ENCODE assay signal across 14 cellular contexts in the genomic region with DNA sequence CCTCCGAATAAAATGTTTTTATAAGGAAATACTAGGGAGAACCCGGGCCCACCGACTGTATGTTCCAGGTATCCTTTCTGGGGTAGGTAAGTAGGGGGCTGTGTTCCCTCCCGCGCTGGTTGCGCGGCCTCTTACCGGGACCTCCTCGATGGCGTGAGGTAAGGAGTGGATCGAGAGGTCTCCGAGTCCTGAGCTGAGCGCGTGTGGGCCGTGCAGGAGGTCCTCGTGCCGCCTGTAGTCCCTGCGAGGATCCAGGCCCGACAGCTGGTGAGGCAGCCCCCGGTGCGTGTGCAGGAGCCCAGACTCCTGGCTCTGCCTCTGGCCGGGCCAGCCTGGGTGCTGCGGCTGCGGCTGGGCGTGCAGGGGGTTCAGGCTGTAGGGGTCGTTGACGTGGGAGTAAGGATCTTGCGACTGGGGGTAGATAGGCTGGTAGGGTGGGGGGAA. TPM values are rescaled to one million over a fixed set of nuclear protein-coding genes. Genes with fewer than 3 reads are reported as not detected.
DNase-seq lines count a peak whose midpoint lies in the region; ATAC-seq and TF ChIP-seq lines count a peak whose summit lies in the region.
"Had no signal": no experiment of that assay in that cellular context is flagged by ENCODE, and none has a peak within 500 bp of the region (broad histone marks: within the 10 kb centered on the region; RNA-seq: fewer than 3 reads in every experiment).

No MANE protein-coding gene starts in this region.

- peak overlapping the region; percentile 1 for H3K27ac Mint-ChIP-seq in activated naive CD8-positive, alpha-beta T cell treated with anti-CD3 and anti-CD28 coated beads, Interleukin-2, amount 10 ng/mL, durations not matched to agents 7 days and 5 days
- no peak overlapping the region for H3K27ac Mint-ChIP-seq in activated naive CD8-positive, alpha-beta T cell treated with anti-CD3 and anti-CD28 coated beads for 36 hours
- H3K27ac Mint-ChIP-seq in T-cell (no peak overlapping the region), Caco-2 (ENCODE audit: unreplicated experiment) (no peak overlapping the region)
- no peak overlapping the region for H3K27ac Mint-ChIP-seq in activated T-helper 2 cell treated with anti-CD3 and anti-CD28 coated beads, Interferon-gamma antibody, Interleukin-2, Interleukin-4, amounts not matched to agents 10 μg/mL and 5 μg/mL and 100 μg/mL, durations not matched to agents 14 hours and 24 hours and 36 hours
- H3K27ac Mint-ChIP-seq: CD8-positive, alpha-beta T cell had no signal

- H3K4me3 ChIP-seq in iPS-18c (ENCODE audit: insufficient read depth, low read depth, low read length) (peak overlapping the region; percentile 28; the same call in 1 of the 2 replicates), Caco-2 (ENCODE audit: low read depth, low read length) (no peak overlapping the region)

- ATAC-seq in activated naive CD8-positive, alpha-beta T cell treated with anti-CD3 and anti-CD28 coated beads, Interleukin-2, amount 10 ng/mL, durations not matched to agents 7 days and 5 days (ENCODE audit: low read depth), result no peak
- ATAC-seq in T-cell (replicated peaks in 1 of 4), result no peak
- no peak for ATAC-seq in GM19463 (IDR thresholded peaks at IDR 0.05; ENCODE audit: unreplicated experiment)
- ATAC-seq: CD8-positive, alpha-beta T cell had no signal

- peaks cover 12% of the 10 kb centered on the region for H3K36me3 Mint-ChIP-seq in activated naive CD8-positive, alpha-beta T cell treated with anti-CD3 and anti-CD28 coated beads, Interleukin-2, amount 10 ng/mL, durations not matched to agents 7 days and 5 days
- H3K36me3 Mint-ChIP-seq in activated naive CD8-positive, alpha-beta T cell treated with anti-CD3 and anti-CD28 coated beads for 36 hours, result peaks cover 22% of the 10 kb centered on the region
- peaks cover 7% of the 10 kb centered on the region for H3K36me3 Mint-ChIP-seq in T-cell
- H3K36me3 Mint-ChIP-seq in activated T-helper 2 cell treated with anti-CD3 and anti-CD28 coated beads, Interferon-gamma antibody, Interleukin-2, Interleukin-4, amounts not matched to agents 10 μg/mL and 5 μg/mL and 100 μg/mL, durations not matched to agents 14 hours and 24 hours and 36 hours (ENCODE audit: low read depth), result peaks cover 12% of the 10 kb centered on the region
- peaks cover 48% of the 10 kb centered on the region for H3K36me3 Mint-ChIP-seq in Caco-2 (ENCODE audit: insufficient read depth, unreplicated experiment)

- no TSS peak for BruUV-seq in Caco-2 (replicated peaks; lab: Mats Ljungman, UMichigan)

- H3K36me3 ChIP-seq in Caco-2 (ENCODE audit: control insufficient read depth, insufficient read depth, low read length), result no peaks in the 10 kb centered on the region

- H3K4me1 ChIP-seq in Caco-2, result peaks cover 8% of the 10 kb centered on the region; the same call in 1 of the 2 replicates
- H3K4me1 ChIP-seq: parathyroid adenoma had no signal

- no peak overlapping the region for H3K4me3 Mint-ChIP-seq in activated naive CD8-positive, alpha-beta T cell treated with anti-CD3 and anti-CD28 coated beads, Interleukin-2, amount 10 ng/mL, durations not matched to agents 7 days and 5 days
- no peak overlapping the region for H3K4me3 Mint-ChIP-seq in activated naive CD8-positive, alpha-beta T cell treated with anti-CD3 and anti-CD28 coated beads for 36 hours
- H3K4me3 Mint-ChIP-seq in T-cell (peak overlapping the region in 2 of 3 donors; percentile 18 to 88), Caco-2 (ENCODE audit: unreplicated experiment) (no peak overlapping the region)
- H3K4me3 Mint-ChIP-seq in activated T-helper 2 cell treated with anti-CD3 and anti-CD28 coated beads, Interferon-gamma antibody, Interleukin-2, Interleukin-4, amounts not matched to agents 10 μg/mL and 5 μg/mL and 100 μg/mL, durations not matched to agents 14 hours and 24 hours and 36 hours (ENCODE audit: low read depth), result no peak overlapping the region

- no peak for TF ChIP-seq CTCF in Caco-2 (IDR thresholded peaks at IDR 0.05; ENCODE audit: insufficient read depth in 1 of 2, low read depth in 1 of 2, low read length in 1 of 2, severe bottlenecking in 1 of 2, unreplicated experiment in 1 of 2)

- H3K9me3 ChIP-seq in iPS-18c (ENCODE audit: control insufficient read depth, insufficient read depth, low read length) (no peaks in the 10 kb centered on the region), Caco-2 (no peaks in the 10 kb centered on the region)

- H3K9me3 Mint-ChIP-seq in activated naive CD8-positive, alpha-beta T cell treated with anti-CD3 and anti-CD28 coated beads, Interleukin-2, amount 10 ng/mL, durations not matched to agents 7 days and 5 days, result peaks cover 13% of the 10 kb centered on the region
- peaks cover 35% of the 10 kb centered on the region for H3K9me3 Mint-ChIP-seq in activated naive CD8-positive, alpha-beta T cell treated with anti-CD3 and anti-CD28 coated beads for 36 hours
- peaks cover 10 to 31% (median 27%) of the 10 kb centered on the region in 3 donors for H3K9me3 Mint-ChIP-seq in T-cell
- H3K9me3 Mint-ChIP-seq in activated T-helper 2 cell treated with anti-CD3 and anti-CD28 coated beads, Interferon-gamma antibody, Interleukin-2, Interleukin-4, amounts not matched to agents 10 μg/mL and 5 μg/mL and 100 μg/mL, durations not matched to agents 14 hours and 24 hours and 36 hours, result peaks cover 17% of the 10 kb centered on the region
- H3K9me3 Mint-ChIP-seq in Caco-2 (ENCODE audit: unreplicated experiment), result no peaks in the 10 kb centered on the region

- DNase-seq in activated naive CD8-positive, alpha-beta T cell treated with anti-CD3 and anti-CD28 coated beads, Interleukin-2, amount 10 ng/mL, durations not matched to agents 7 days and 5 days, result no peak
- no peak for DNase-seq in activated naive CD8-positive, alpha-beta T cell treated with anti-CD3 and anti-CD28 coated beads for 36 hours
- no peak for DNase-seq in T-cell
- no peak for DNase-seq in activated T-helper 2 cell treated with anti-CD3 and anti-CD28 coated beads, Interferon-gamma antibody, Interleukin-2, Interleukin-4, amounts not matched to agents 10 μg/mL and 5 μg/mL and 100 μg/mL, durations not matched to agents 14 hours and 24 hours and 36 hours (ENCODE audit: low spot score)
- DNase-seq in HUDEP-2 (lab: John Stamatoyannopoulos, UW; ENCODE audit: unreplicated experiment in 76 of 76), result no peak
- DNase-seq in Caco-2, result no peak
- DNase-seq: activated T-cell treated with anti-CD3 and anti-CD28 coated beads, Interleukin-2, amount 50 U/mL, for 1 hour; CD8-positive, alpha-beta T cell; kidney glomerular epithelial cell; NCI-H187 treated with DMSO at 0.1 percent for 48 hours had no signal

- peaks cover 25% of the 10 kb centered on the region for H3K4me1 Mint-ChIP-seq in activated naive CD8-positive, alpha-beta T cell treated with anti-CD3 and anti-CD28 coated beads, Interleukin-2, amount 10 ng/mL, durations not matched to agents 7 days and 5 days
- H3K4me1 Mint-ChIP-seq in activated naive CD8-positive, alpha-beta T cell treated with anti-CD3 and anti-CD28 coated beads for 36 hours, result peaks cover 29% of the 10 kb centered on the region
- H3K4me1 Mint-ChIP-seq in T-cell (peaks cover 33 to 46% (median 44%) of the 10 kb centered on the region in 3 donors), Caco-2 (ENCODE audit: low read depth, unreplicated experiment) (peaks cover 14% of the 10 kb centered on the region)
- peaks cover 24% of the 10 kb centered on the region for H3K4me1 Mint-ChIP-seq in activated T-helper 2 cell treated with anti-CD3 and anti-CD28 coated beads, Interferon-gamma antibody, Interleukin-2, Interleukin-4, amounts not matched to agents 10 μg/mL and 5 μg/mL and 100 μg/mL, durations not matched to agents 14 hours and 24 hours and 36 hours (ENCODE audit: low read depth)

- CTCF ChIA-PET in T-cell (lab: Charles Lee) (no interaction called here), Caco-2 (lab: Charles Lee) (no interaction called here)

- peaks cover 87% of the 10 kb centered on the region for H3K27me3 Mint-ChIP-seq in activated naive CD8-positive, alpha-beta T cell treated with anti-CD3 and anti-CD28 coated beads, Interleukin-2, amount 10 ng/mL, durations not matched to agents 7 days and 5 days
- peaks cover 93% of the 10 kb centered on the region for H3K27me3 Mint-ChIP-seq in activated naive CD8-positive, alpha-beta T cell treated with anti-CD3 and anti-CD28 coated beads for 36 hours
- H3K27me3 Mint-ChIP-seq in T-cell (peaks cover 59 to 71% of the 10 kb centered on the region in 2 donors), Caco-2 (ENCODE audit: insufficient read depth, unreplicated experiment) (peaks cover 2% of the 10 kb centered on the region)
- H3K27me3 Mint-ChIP-seq in activated T-helper 2 cell treated with anti-CD3 and anti-CD28 coated beads, Interferon-gamma antibody, Interleukin-2, Interleukin-4, amounts not matched to agents 10 μg/mL and 5 μg/mL and 100 μg/mL, durations not matched to agents 14 hours and 24 hours and 36 hours (ENCODE audit: low read depth), result peaks cover 83% of the 10 kb centered on the region

- no peaks in the 10 kb centered on the region for H3K27me3 ChIP-seq in Caco-2 (replicated peaks; ENCODE audit: control insufficient read depth, insufficient read depth, low read length)

- POLR2A ChIA-PET in activated naive CD8-positive, alpha-beta T cell treated with anti-CD3 and anti-CD28 coated beads, Interleukin-2, amount 10 ng/mL, durations not matched to agents 7 days and 5 days (lab: Charles Lee), result no interaction called here
- POLR2A ChIA-PET in T-cell (lab: Charles Lee) (no interaction called here), Caco-2 (lab: Charles Lee) (no interaction called here)

- intact Hi-C loops in activated T-helper 2 cell treated with anti-CD3 and anti-CD28 coated beads, Interferon-gamma antibody, Interleukin-2, Interleukin-4, amounts not matched to agents 10 μg/mL and 5 μg/mL and 100 μg/mL, durations not matched to agents 14 hours and 24 hours and 36 hours (cut with micrococcal nuclease), result loop anchor here (2.0 to 5.0 kb wide), 3 partner anchors 15 to 478 kb away; partner anchors contain the start of gene SYCP2L
- intact Hi-C loops in Caco-2 (cut with micrococcal nuclease; ENCODE audit: unreplicated experiment), result loop anchor here (10.0 kb wide), 1 partner anchor 865 kb away; no protein-coding TSS in a partner anchor

RNA-seq across cellular contexts. Expression of gene TFAP2A, which starts 5.1 kb away (rescaled TPM):
- total RNA-seq in activated naive CD8-positive, alpha-beta T cell treated with anti-CD3 and anti-CD28 coated beads, Interleukin-2, amount 10 ng/mL, durations not matched to agents 7 days and 5 days, result not detected
- total RNA-seq in activated naive CD8-positive, alpha-beta T cell treated with anti-CD3 and anti-CD28 coated beads for 36 hours, result under 1 TPM in 1 of 2 experiments, not detected in 1; 0.10 TPM
- total RNA-seq in T-cell, result under 1 TPM in 3 of 5 donors, not detected in 2; 0.15 to 0.69 (median 0.28) TPM
- 0.23 TPM in 1 of 2 replicates, not detected in the other for total RNA-seq in activated T-helper 2 cell treated with anti-CD3 and anti-CD28 coated beads, Interferon-gamma antibody, Interleukin-2, Interleukin-4, amounts not matched to agents 10 μg/mL and 5 μg/mL and 100 μg/mL, durations not matched to agents 14 hours and 24 hours and 36 hours
- total RNA-seq in Caco-2 (2022), result 6.3 and 8.7 TPM in 2 replicates
- total RNA-seq: dermis microvascular lymphatic vessel endothelial cell had no signal

Comparison
In these comparisons a context has a peak if more than half of its experiments do, and no peak if none do; other contexts are left out.
1. H3K4me3 Mint-ChIP-seq: peak in T-cell (2 of 3); none in activated naive CD8-positive, alpha-beta T cell treated with anti-CD3 and anti-CD28 coated beads, Interleukin-2, amount 10 ng/mL, durations not matched to agents 7 days and 5 days (single experiment), activated naive CD8-positive, alpha-beta T cell treated with anti-CD3 and anti-CD28 coated beads for 36 hours (single experiment), activated T-helper 2 cell treated with anti-CD3 and anti-CD28 coated beads, Interferon-gamma antibody, Interleukin-2, Interleukin-4, amounts not matched to agents 10 μg/mL and 5 μg/mL and 100 μg/mL, durations not matched to agents 14 hours and 24 hours and 36 hours (single experiment) and Caco-2 (single experiment).